18 cellular contexts compared by ENCODE assay signal in the genomic region with DNA sequence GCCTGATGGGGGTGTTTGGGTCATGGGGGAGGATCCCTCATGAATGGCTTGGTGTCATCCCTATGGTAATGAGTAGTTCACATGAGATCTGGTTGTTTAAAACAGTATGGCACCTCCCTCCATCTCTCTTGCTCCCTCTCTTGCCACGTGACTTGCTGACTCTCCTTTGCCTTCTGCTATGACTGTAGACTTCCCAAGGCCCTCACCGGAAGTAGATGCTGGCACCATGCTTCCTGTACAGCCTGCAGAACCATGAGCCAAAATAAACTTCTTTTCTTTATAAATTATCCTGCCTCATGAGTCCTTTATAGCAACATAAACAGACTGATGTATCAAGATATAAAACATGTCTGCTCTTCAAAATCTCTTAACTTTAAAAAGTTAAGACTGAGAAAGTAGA.
"Had no signal": no experiment of that assay in that cellular context is flagged by ENCODE, and none has a peak within 500 bp of the region (broad histone marks: within the 10 kb centered on the region; RNA-seq: fewer than 3 reads in every experiment).

No MANE protein-coding gene starts in this region.

- H3K27ac ChIP-seq: brain microvascular endothelial cell, coronary artery, neural progenitor cell, prostate gland, testis, WERI-Rb-1 had no signal

- H3K9me3 ChIP-seq: mucosa of descending colon, prostate gland, testis had no signal

- H3K4me1 ChIP-seq: neural progenitor cell, prostate gland, testis had no signal

- ATAC-seq: mucosa of descending colon, right cardiac atrium had no signal

- H3K36me3 ChIP-seq: brain microvascular endothelial cell, neural progenitor cell, prostate gland, WERI-Rb-1 had no signal

- DNase-seq: activated CD4-positive, alpha-beta memory T cell treated with anti-CD3 and anti-CD28 coated beads, Interleukin-2, amount 10 ng/mL, durations not matched to agents 7 days and 5 days; activated CD4-positive, alpha-beta T cell treated with anti-CD3 and anti-CD28 coated beads for 1 hour; activated naive CD4-positive, alpha-beta T cell treated with anti-CD3 and anti-CD28 coated beads, Interleukin-2, amount 10 ng/mL, durations not matched to agents 7 days and 5 days; activated T-cell treated with anti-CD3 and anti-CD28 coated beads, Interleukin-2, amount 50 U/mL, for 24 hours; aorta; brain microvascular endothelial cell; central memory CD4-positive, alpha-beta T cell; immature natural killer cell; mesenchymal stem cell; mucosa of descending colon; naive B cell; right cardiac atrium; stimulated activated CD4-positive, alpha-beta T cell treated with anti-CD3 and anti-CD28 coated beads, Interleukin-2, amount 100 ng/mL, for 48 hours; testis; WERI-Rb-1 had no signal

- H3K4me3 ChIP-seq: coronary artery, mucosa of descending colon, neural progenitor cell, prostate gland, testis had no signal

- H3K27me3 ChIP-seq: brain microvascular endothelial cell, neural progenitor cell, testis had no signal
